In genomic region chr7:24728121-24728500, GRCh38 we compare ENCODE assay signal across 18 cellular contexts.
"Had no signal": no experiment of that assay in that cellular context is flagged by ENCODE, and none has a peak within 500 bp of the region (broad histone marks: within the 10 kb centered on the region; RNA-seq: fewer than 3 reads in every experiment).

No MANE protein-coding gene starts in this region.

- H3K4me3 ChIP-seq: body of pancreas, cardiac muscle cell, left lung, ovary, psoas muscle, upper lobe of left lung had no signal

- H3K27me3 ChIP-seq: body of pancreas, cardiac muscle cell, left lung, ovary, upper lobe of left lung had no signal

- H3K36me3 ChIP-seq: cardiac muscle cell, left lung, neutrophil, ovary, upper lobe of left lung had no signal

- H3K4me1 ChIP-seq: body of pancreas, left lung had no signal

- ATAC-seq: activated CD4-positive, CD25-positive, alpha-beta regulatory T cell treated with anti-CD3 and anti-CD28 coated beads, Interleukin-2, amount 50 U/mL, for 24 hours; body of pancreas; left lung had no signal

- DNase-seq: activated CD8-positive, alpha-beta memory T cell treated with anti-CD3 and anti-CD28 coated beads, Interleukin-2, amount 50 U/mL, for 4 hours; activated T-cell treated with anti-CD3 and anti-CD28 coated beads, Interleukin-2, amount 50 U/mL, for 24 hours; body of pancreas; dermis blood vessel endothelial cell; effector CD8-positive, alpha-beta T cell; foreskin melanocyte; hippocampal formation; kidney glomerular epithelial cell; psoas muscle; right cardiac atrium; SW 1271; upper lobe of left lung had no signal

- H3K27ac ChIP-seq: body of pancreas, cardiac muscle cell, left lung, neutrophil, ovary, psoas muscle, upper lobe of left lung, VCaP had no signal

- H3K9me3 ChIP-seq: body of pancreas, left lung, neutrophil, ovary, psoas muscle, upper lobe of left lung had no signal
